1 cellular context compared by ENCODE assay signal in the genomic region with DNA sequence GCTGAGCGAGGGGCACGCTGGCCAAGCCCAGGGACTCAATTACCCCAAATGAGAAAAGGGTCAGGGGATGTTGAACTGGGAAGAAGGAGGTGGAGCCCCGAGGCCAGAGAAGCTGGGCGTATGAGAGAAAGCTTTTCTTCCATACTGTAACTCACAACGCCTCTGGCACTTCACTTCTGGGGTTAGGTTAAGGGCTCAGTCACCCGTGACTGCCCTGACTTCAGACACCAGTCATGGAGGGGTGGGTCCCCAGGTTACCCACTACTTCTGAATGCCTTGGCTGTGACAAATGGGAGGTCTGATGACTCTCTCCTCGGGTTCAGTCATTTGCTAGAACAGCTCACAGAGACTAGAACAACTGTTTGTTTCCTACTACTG.
TF ChIP-seq lines count a peak whose summit lies in the region.

No MANE protein-coding gene starts in this region.

TF ChIP-seq in WTC11, 78 proteins besides CTCF, POLR2A, EP300 and RAD21 (continued from another document):
- TF ChIP-seq, protein P1, sequence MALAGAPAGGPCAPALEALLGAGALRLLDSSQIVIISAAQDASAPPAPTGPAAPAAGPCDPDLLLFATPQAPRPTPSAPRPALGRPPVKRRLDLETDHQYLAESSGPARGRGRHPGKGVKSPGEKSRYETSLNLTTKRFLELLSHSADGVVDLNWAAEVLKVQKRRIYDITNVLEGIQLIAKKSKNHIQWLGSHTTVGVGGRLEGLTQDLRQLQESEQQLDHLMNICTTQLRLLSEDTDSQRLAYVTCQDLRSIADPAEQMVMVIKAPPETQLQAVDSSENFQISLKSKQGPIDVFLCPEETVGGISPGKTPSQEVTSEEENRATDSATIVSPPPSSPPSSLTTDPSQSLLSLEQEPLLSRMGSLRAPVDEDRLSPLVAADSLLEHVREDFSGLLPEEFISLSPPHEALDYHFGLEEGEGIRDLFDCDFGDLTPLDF (CRISPR knock-in tag; IDR thresholded peaks at IDR 0.05) = no peak
- TF ChIP-seq GTF2I (CRISPR knock-in tag; conservative IDR thresholded peaks at IDR 0.05) = no peak
- no peak for TF ChIP-seq FOXJ3 (CRISPR knock-in tag; IDR thresholded peaks at IDR 0.05; ENCODE audit: borderline replicate concordance)
- TF ChIP-seq TEAD4 (CRISPR knock-in tag; IDR thresholded peaks at IDR 0.05) = no peak
- TF ChIP-seq ZNF416 (CRISPR knock-in tag; IDR thresholded peaks at IDR 0.05) = no peak
- no peak for TF ChIP-seq TCF7 (CRISPR knock-in tag; IDR thresholded peaks at IDR 0.05; ENCODE audit: low read depth)
- TF ChIP-seq EMX1 (CRISPR knock-in tag; IDR thresholded peaks at IDR 0.05) = no peak
TF ChIP-seq in WTC11: peak in this region for 0.
